9 cellular contexts compared by ENCODE assay signal in the genomic region with DNA sequence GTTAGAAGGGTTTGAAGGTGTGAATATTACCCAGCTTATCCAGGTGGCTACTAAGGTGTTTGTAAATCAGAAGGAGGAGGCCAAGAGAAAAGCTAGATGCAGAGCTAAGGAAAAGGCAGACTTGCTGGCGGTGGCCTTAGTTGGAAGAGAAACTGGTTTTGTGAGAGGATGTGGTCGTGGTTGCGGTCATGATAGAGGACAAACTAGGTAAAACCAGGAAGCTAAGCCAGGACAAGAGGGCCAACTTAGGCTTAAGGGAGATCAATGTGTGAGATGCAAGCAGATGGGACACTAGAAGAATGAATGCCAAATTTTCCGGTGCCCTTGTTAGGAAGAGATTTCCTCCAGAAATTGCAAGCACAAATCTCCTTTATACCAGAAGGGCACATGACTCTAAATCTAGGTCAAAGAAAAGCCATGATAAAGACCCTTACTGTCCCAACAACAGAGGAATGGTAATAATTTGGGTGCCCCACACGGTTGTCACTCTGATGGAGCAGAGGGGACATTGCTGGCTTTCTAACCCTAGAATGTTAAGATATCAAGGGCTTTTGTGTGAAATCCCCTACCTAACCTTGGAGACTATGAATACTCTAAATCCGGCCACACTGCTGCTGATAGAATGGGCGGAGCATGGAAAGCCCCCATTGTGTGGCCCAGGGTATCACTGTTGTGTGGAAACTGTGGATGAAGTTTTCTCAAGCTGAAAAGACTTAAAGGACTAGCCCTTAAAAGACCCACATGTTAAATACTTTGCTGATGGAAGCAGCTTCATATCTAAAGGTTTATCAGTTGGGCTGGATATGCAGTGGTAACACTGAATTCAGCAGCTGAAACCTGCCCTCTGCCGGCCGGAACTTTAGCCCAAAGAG. TPM values are rescaled to one million over a fixed set of nuclear protein-coding genes. Genes with fewer than 3 reads are reported as not detected.
DNase-seq lines count a peak whose midpoint lies in the region; ATAC-seq and TF ChIP-seq lines count a peak whose summit lies in the region.
"Had no signal": no experiment of that assay in that cellular context is flagged by ENCODE, and none has a peak within 500 bp of the region (broad histone marks: within the 10 kb centered on the region; RNA-seq: fewer than 3 reads in every experiment).

No MANE protein-coding gene starts in this region.

- 92% methylated on average over 9 of the region's 9 CpGs for WGBS in hepatocyte (ENCODE audit: low lambda C conversion rate, missing lambda C conversion rate)

- no peaks in the 10 kb centered on the region for H3K36me3 ChIP-seq in hepatocyte (replicated peaks; ENCODE audit: insufficient read depth, low read depth)
- H3K36me3 ChIP-seq: lower lobe of right lung had no signal

- H3K9me3 ChIP-seq in hepatocyte (ENCODE audit: low read depth): no peaks in the 10 kb centered on the region
- H3K9me3 ChIP-seq: lower lobe of right lung had no signal

- TF ChIP-seq CTCF in epithelial cell of esophagus (IDR thresholded peaks at IDR 0.05; ENCODE audit: insufficient read depth, low read depth, low read length, missing control alignments) (peak; percentile 44), hepatocyte (IDR thresholded peaks at IDR 0.05; ENCODE audit: poor library complexity) (no peak)

- H3K4me2 ChIP-seq in hepatocyte: no peak overlapping the region

- DNase-seq in DMS53 (lab: John Stamatoyannopoulos, UW) (peak; percentile 66), epithelial cell of esophagus (ENCODE audit: low read depth) (peak; percentile 17), HK-2 (ENCODE audit: unreplicated experiment) (no peak), hepatocyte (ENCODE audit: low spot score) (no peak)
- DNase-seq: lower lobe of right lung had no signal

- H3K27me3 ChIP-seq in hepatocyte: no peaks in the 10 kb centered on the region

- no peaks in the 10 kb centered on the region for H4K20me1 ChIP-seq in hepatocyte (ENCODE audit: insufficient read depth, poor library complexity, severe bottlenecking)

- H2AFZ ChIP-seq in hepatocyte: no peak overlapping the region

- H3K4me1 ChIP-seq in hepatocyte (ENCODE audit: insufficient read depth): no peaks in the 10 kb centered on the region
- H3K4me1 ChIP-seq: lower lobe of right lung had no signal

- peak; percentile 65 for ATAC-seq in GM18909 (IDR thresholded peaks at IDR 0.05; ENCODE audit: poor library complexity, unreplicated experiment)
- ATAC-seq in HG03139 (IDR thresholded peaks at IDR 0.05; ENCODE audit: unreplicated experiment): peak; percentile 66
- ATAC-seq in SK-N-SH treated with all-trans-retinoic acid at 6 μM for 48 hours: peak; percentile 73; the same call in 2 of the 3 replicates
- ATAC-seq in HG02763 (IDR thresholded peaks at IDR 0.05; ENCODE audit: unreplicated experiment): no peak

- no peaks in the 10 kb centered on the region for H3K9me2 ChIP-seq in hepatocyte (replicated peaks; ENCODE audit: insufficient read depth)

- H3K79me2 ChIP-seq in hepatocyte: no peaks in the 10 kb centered on the region

- no peak overlapping the region for H3K27ac ChIP-seq in hepatocyte
- H3K27ac ChIP-seq: lower lobe of right lung had no signal

- H3K4me3 ChIP-seq in epithelial cell of esophagus (ENCODE audit: low read length): no peak overlapping the region
- no peak overlapping the region for H3K4me3 ChIP-seq in hepatocyte
- H3K4me3 ChIP-seq: lower lobe of right lung had no signal

TF ChIP-seq in SK-N-SH treated with all-trans-retinoic acid at 6 μM for 48 hours, 23 proteins besides CTCF, POLR2A, EP300 and RAD21:
- TF ChIP-seq, protein P1, sequence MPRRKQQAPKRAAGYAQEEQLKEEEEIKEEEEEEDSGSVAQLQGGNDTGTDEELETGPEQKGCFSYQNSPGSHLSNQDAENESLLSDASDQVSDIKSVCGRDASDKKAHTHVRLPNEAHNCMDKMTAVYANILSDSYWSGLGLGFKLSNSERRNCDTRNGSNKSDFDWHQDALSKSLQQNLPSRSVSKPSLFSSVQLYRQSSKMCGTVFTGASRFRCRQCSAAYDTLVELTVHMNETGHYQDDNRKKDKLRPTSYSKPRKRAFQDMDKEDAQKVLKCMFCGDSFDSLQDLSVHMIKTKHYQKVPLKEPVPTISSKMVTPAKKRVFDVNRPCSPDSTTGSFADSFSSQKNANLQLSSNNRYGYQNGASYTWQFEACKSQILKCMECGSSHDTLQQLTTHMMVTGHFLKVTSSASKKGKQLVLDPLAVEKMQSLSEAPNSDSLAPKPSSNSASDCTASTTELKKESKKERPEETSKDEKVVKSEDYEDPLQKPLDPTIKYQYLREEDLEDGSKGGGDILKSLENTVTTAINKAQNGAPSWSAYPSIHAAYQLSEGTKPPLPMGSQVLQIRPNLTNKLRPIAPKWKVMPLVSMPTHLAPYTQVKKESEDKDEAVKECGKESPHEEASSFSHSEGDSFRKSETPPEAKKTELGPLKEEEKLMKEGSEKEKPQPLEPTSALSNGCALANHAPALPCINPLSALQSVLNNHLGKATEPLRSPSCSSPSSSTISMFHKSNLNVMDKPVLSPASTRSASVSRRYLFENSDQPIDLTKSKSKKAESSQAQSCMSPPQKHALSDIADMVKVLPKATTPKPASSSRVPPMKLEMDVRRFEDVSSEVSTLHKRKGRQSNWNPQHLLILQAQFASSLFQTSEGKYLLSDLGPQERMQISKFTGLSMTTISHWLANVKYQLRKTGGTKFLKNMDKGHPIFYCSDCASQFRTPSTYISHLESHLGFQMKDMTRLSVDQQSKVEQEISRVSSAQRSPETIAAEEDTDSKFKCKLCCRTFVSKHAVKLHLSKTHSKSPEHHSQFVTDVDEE (CRISPR knock-in tag; IDR thresholded peaks at IDR 0.05): no peak
- TF ChIP-seq, protein P2, sequence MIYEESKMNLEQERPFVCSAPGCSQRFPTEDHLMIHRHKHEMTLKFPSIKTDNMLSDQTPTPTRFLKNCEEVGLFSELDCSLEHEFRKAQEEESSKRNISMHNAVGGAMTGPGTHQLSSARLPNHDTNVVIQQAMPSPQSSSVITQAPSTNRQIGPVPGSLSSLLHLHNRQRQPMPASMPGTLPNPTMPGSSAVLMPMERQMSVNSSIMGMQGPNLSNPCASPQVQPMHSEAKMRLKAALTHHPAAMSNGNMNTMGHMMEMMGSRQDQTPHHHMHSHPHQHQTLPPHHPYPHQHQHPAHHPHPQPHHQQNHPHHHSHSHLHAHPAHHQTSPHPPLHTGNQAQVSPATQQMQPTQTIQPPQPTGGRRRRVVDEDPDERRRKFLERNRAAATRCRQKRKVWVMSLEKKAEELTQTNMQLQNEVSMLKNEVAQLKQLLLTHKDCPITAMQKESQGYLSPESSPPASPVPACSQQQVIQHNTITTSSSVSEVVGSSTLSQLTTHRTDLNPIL (CRISPR knock-in tag; IDR thresholded peaks at IDR 0.05; ENCODE audit: low read depth): no peak
- TF ChIP-seq ZFP30 (CRISPR knock-in tag; IDR thresholded peaks at IDR 0.05): no peak
- TF ChIP-seq, protein P3, sequence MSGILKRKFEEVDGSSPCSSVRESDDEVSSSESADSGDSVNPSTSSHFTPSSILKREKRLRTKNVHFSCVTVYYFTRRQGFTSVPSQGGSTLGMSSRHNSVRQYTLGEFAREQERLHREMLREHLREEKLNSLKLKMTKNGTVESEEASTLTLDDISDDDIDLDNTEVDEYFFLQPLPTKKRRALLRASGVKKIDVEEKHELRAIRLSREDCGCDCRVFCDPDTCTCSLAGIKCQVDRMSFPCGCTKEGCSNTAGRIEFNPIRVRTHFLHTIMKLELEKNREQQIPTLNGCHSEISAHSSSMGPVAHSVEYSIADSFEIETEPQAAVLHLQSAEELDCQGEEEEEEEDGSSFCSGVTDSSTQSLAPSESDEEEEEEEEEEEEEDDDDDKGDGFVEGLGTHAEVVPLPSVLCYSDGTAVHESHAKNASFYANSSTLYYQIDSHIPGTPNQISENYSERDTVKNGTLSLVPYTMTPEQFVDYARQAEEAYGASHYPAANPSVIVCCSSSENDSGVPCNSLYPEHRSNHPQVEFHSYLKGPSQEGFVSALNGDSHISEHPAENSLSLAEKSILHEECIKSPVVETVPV (CRISPR knock-in tag; IDR thresholded peaks at IDR 0.05): no peak
- TF ChIP-seq ZNF565 (CRISPR knock-in tag; conservative IDR thresholded peaks at IDR 0.05; ENCODE audit: low read depth): no peak
- no peak for TF ChIP-seq GLIS3 (CRISPR knock-in tag; IDR thresholded peaks at IDR 0.05)
- TF ChIP-seq ZFP3 (CRISPR knock-in tag; IDR thresholded peaks at IDR 0.05): no peak
- TF ChIP-seq, protein P4, sequence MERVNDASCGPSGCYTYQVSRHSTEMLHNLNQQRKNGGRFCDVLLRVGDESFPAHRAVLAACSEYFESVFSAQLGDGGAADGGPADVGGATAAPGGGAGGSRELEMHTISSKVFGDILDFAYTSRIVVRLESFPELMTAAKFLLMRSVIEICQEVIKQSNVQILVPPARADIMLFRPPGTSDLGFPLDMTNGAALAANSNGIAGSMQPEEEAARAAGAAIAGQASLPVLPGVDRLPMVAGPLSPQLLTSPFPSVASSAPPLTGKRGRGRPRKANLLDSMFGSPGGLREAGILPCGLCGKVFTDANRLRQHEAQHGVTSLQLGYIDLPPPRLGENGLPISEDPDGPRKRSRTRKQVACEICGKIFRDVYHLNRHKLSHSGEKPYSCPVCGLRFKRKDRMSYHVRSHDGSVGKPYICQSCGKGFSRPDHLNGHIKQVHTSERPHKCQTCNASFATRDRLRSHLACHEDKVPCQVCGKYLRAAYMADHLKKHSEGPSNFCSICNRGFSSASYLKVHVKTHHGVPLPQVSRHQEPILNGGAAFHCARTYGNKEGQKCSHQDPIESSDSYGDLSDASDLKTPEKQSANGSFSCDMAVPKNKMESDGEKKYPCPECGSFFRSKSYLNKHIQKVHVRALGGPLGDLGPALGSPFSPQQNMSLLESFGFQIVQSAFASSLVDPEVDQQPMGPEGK (CRISPR knock-in tag; IDR thresholded peaks at IDR 0.05; ENCODE audit: borderline replicate concordance): no peak
- TF ChIP-seq SNAI2 (CRISPR knock-in tag; IDR thresholded peaks at IDR 0.05): no peak

RNA-seq across cellular contexts. Expression of a gene that starts 7.8 kb away (rescaled TPM):
- total RNA-seq in hepatocyte: not detected in 2 replicates
- polyA plus RNA-seq in hepatocyte: not detected in 2 replicates
- total RNA-seq: lower lobe of right lung had no signal

RNA-seq across cellular contexts. Expression of a gene that starts 53.6 kb away (rescaled TPM):
- total RNA-seq in hepatocyte: 123 and 127 TPM in 2 replicates
- polyA plus RNA-seq in hepatocyte: 78.8 and 83.6 TPM in 2 replicates

Comparison
In these comparisons a context has a peak if more than half of its experiments do, and no peak if none do; other contexts are left out.
1. DNase-seq: peak in DMS53 (single experiment) and epithelial cell of esophagus (single experiment); none in HK-2 (single experiment) and hepatocyte (single experiment).